Comparison of ENCODE assay signal across 8 cellular contexts in the genomic region with DNA sequence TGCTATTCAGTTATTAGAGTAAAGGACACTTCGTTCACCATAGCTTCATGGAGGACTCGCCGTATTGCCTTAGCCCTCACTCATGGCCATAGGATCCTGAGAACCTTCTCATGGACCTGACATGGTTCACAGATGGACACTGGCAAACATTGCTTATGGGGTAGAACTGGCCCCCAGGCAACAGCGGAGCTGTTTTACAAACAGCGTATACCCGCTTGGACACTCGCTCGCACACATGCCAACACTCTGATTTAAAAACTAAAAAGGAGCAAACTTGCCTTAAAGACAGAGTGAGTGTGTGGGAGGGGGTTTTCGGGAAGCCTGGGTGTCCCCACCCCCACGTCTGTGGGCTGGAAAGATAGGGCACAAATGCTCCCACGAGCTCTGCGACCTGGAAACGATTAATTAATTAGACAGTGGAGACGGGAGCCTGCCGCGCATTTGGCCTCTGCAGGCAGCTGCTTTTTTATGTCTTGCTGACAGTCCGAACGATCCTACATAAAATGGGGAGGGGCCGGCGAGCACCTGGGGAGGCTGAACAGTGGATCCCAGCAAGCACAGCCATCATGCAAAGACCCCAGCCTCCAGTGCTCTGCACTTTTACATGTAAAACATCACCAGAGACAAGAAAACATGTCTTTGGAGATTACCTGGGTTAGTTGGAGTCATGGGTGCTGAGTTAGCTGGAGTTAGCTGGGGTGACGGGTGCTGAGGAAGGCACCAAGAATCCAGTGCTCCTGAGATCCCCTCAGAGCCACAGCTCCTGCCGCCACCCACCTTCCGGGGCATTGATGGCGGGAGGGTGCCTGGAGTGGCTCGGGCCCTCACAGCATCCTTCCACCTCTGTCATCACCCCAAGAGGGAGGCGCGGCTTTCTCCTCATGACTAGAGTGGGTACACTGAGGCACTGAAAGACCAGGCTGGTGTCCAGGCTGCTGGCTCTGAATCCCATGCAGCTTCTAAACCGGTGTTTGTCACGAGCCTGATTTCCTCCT.
DNase-seq lines count a peak whose midpoint lies in the region; ATAC-seq and TF ChIP-seq lines count a peak whose summit lies in the region.
"Not testable (repeated sequence)": the region's sequence is repeated elsewhere in the genome, so short reads cannot be mapped to it uniquely, and the experiment has no call there.

No MANE protein-coding gene starts in this region.

- H3K9me3 ChIP-seq in IMR-90 (ENCODE audit: control insufficient read depth, insufficient read depth, low read length); breast epithelium; fibroblast of lung (ENCODE audit: control insufficient read depth, insufficient read depth, low read depth, low read length); sigmoid colon: not testable (repeated sequence)

- not testable (repeated sequence) for H3K27me3 Mint-ChIP-seq in natural killer cell (ENCODE audit: low read depth in 2 of 2); type B pancreatic cell

- H2AFZ ChIP-seq in ACC112 (ENCODE audit: low read length, unreplicated experiment) (peak overlapping the region; percentile 48), fibroblast of lung (ENCODE audit: low read length) (peak overlapping the region; percentile 59)
- not testable (repeated sequence) for H2AFZ ChIP-seq in IMR-90 (replicated peaks; ENCODE audit: low read length, poor library complexity)

- H3K4ac ChIP-seq in IMR-90 (ENCODE audit: low read depth, low read length), result peak overlapping the region; percentile 95

- H3K27me3 ChIP-seq in ACC112 (ENCODE audit: insufficient read depth, low read length); IMR-90 (ENCODE audit: control insufficient read depth, insufficient read depth, low read length); breast epithelium; fibroblast of lung (ENCODE audit: control insufficient read depth, insufficient read depth, low read length); sigmoid colon: not testable (repeated sequence)

- not testable (repeated sequence) for TF ChIP-seq RAD21 in IMR-90 (IDR thresholded peaks at IDR 0.05; ENCODE audit: low read length)

- H3K4me3 ChIP-seq in ACC112 (ENCODE audit: low read depth, low read length); IMR-90 (ENCODE audit: insufficient read depth, low read depth, low read length); breast epithelium; fibroblast of lung (replicated peaks in 1 of 4; ENCODE audit: control extremely low read depth in 1 of 4, insufficient read depth in 1 of 4, low read depth in 3 of 4, low read length in 4 of 4); sigmoid colon: not testable (repeated sequence)

- H3K4me2 ChIP-seq in IMR-90 (ENCODE audit: low read depth, low read length), result not testable (repeated sequence)
- peak overlapping the region; percentile 64 for H3K4me2 ChIP-seq in fibroblast of lung (ENCODE audit: extremely low read depth, insufficient read depth, low read length)

- dilution Hi-C loops in IMR-90 (cut with HindIII; ENCODE audit: low sequenced_read_pairs, unreplicated experiment), result not testable (repeated sequence)

- not testable (repeated sequence) for TF ChIP-seq POLR2A in IMR-90 (IDR thresholded peaks at IDR 0.05; ENCODE audit: low read depth, low read length); breast epithelium (IDR thresholded peaks at IDR 0.05); sigmoid colon (IDR thresholded peaks at IDR 0.05)

- peak overlapping the region; percentile 23; the same call in 1 of the 2 replicates for H3K23ac ChIP-seq in IMR-90 (ENCODE audit: low read depth, low read length)

- H3K27ac ChIP-seq in ACC112 (ENCODE audit: low read depth, low read length) (peak overlapping the region; percentile 75), IMR-90 (ENCODE audit: insufficient read depth, low read length) (peak overlapping the region; percentile 87; the same call in 1 of the 2 replicates), breast epithelium (peak overlapping the region; percentile 48 to 82), fibroblast of lung (ENCODE audit: insufficient read depth, low read length) (peak overlapping the region; percentile 32), sigmoid colon (peak overlapping the region in 3 of 4 donors; percentile 38 to 39 (median 39))

- TF ChIP-seq EP300 in sigmoid colon (IDR thresholded peaks at IDR 0.05), result not testable (repeated sequence)

- peak overlapping the region; percentile 67 for H3K18ac ChIP-seq in IMR-90 (ENCODE audit: low read depth, low read length)

- not testable (repeated sequence) for BruUV-seq in IMR-90 (replicated peaks; lab: Mats Ljungman, UMichigan)

- not testable (repeated sequence) for H3K36me3 ChIP-seq in ACC112 (ENCODE audit: insufficient read depth, low read length); IMR-90 (ENCODE audit: control insufficient read depth, insufficient read depth, low read length); breast epithelium; fibroblast of lung (ENCODE audit: control insufficient read depth, insufficient read depth, low read length); sigmoid colon

- H3K4me1 ChIP-seq in ACC112 (ENCODE audit: control insufficient read depth, insufficient read depth, low read length, unreplicated experiment) (peaks cover 12% of the 10 kb centered on the region), IMR-90 (ENCODE audit: control insufficient read depth, insufficient read depth, low read length) (peaks cover 12% of the 10 kb centered on the region)
- not testable (repeated sequence) for H3K4me1 ChIP-seq in breast epithelium; fibroblast of lung (ENCODE audit: control insufficient read depth, extremely low read depth, insufficient read depth, low read length); sigmoid colon

- peak overlapping the region; percentile 97 for H2BK120ac ChIP-seq in IMR-90 (ENCODE audit: low read depth, low read length)

- H3K4me3 Mint-ChIP-seq in natural killer cell, type B pancreatic cell: not testable (repeated sequence)

- peak overlapping the region; percentile 91 for H3K14ac ChIP-seq in IMR-90 (replicated peaks; ENCODE audit: low read depth, low read length)

- ATAC-seq in IMR-90 (ENCODE audit: low read depth); natural killer cell: not testable (repeated sequence)

- in situ Hi-C loops in IMR-90 (cut with MboI; ENCODE audit: low sequenced_read_pairs), result not testable (repeated sequence)

- H3K27ac Mint-ChIP-seq in natural killer cell (peak overlapping the region; percentile 75 to 78), type B pancreatic cell (peak overlapping the region; percentile 6)

- not testable (repeated sequence) for TF ChIP-seq CTCF in IMR-90 (conservative IDR thresholded peaks at IDR 0.05; ENCODE audit: low read depth, low read length); breast epithelium (IDR thresholded peaks at IDR 0.05); fibroblast of lung (conservative IDR thresholded peaks at IDR 0.05 in 1 of 2, IDR thresholded peaks at IDR 0.05 in 1 of 2; ENCODE audit: low read depth in 1 of 2, low read length in 2 of 2); natural killer cell (IDR thresholded peaks at IDR 0.05); sigmoid colon (IDR thresholded peaks at IDR 0.05); type B pancreatic cell (conservative IDR thresholded peaks at IDR 0.05)

- H2BK5ac ChIP-seq in IMR-90 (ENCODE audit: low read depth, low read length, poor library complexity, severe bottlenecking), result not testable (repeated sequence)

- not testable (repeated sequence) for H3K79me2 ChIP-seq in ACC112 (ENCODE audit: control insufficient read depth, insufficient read depth, low read length, unreplicated experiment); fibroblast of lung (ENCODE audit: control insufficient read depth, insufficient read depth, low read length)

- H2AK9ac ChIP-seq in IMR-90 (replicated peaks; ENCODE audit: low read depth, low read length, poor library complexity), result not testable (repeated sequence)

- H3K9me3 Mint-ChIP-seq in natural killer cell, type B pancreatic cell: not testable (repeated sequence)

- not testable (repeated sequence) for H3K9me1 ChIP-seq in IMR-90 (ENCODE audit: insufficient read depth, low read length)

- H2AK5ac ChIP-seq in IMR-90 (ENCODE audit: low read depth, low read length), result peak overlapping the region; percentile 99

- not testable (repeated sequence) for H3K36me3 Mint-ChIP-seq in natural killer cell, type B pancreatic cell

- not testable (repeated sequence) for H4K20me1 ChIP-seq in IMR-90 (ENCODE audit: insufficient read depth, low read length); fibroblast of lung (ENCODE audit: control insufficient read depth, extremely low read depth, insufficient read depth, low read length)

- H3K9ac ChIP-seq in IMR-90 (ENCODE audit: low read depth, low read length) (peak overlapping the region; percentile 50; the same call in 1 of the 2 replicates), fibroblast of lung (ENCODE audit: insufficient read depth, low read length) (peak overlapping the region; percentile 7)

- 63% methylated on average over 8 of the region's 29 CpGs; no CpG with 5 or more reads in 1 of the 2 experiments for WGBS in IMR-90 (ENCODE audit: extremely low coverage in 2 of 2, insufficient read length in 1 of 2), 2 experiments
- WGBS in sigmoid colon, 2 donors, result 82 to 87% methylated on average over 29 of the region's 29 CpGs

- intact Hi-C loops in IMR-90 (cut with micrococcal nuclease); natural killer cell (cut with micrococcal nuclease); sigmoid colon (cut with DNase I): not testable (repeated sequence)
- intact Hi-C loops in breast epithelium (cut with DNase I; ENCODE audit: low total_unique reads), result loop anchor here (10.0 kb wide), 1 partner anchor 1734 kb away; the partner anchor contains the start of gene STX4

- H3K79me1 ChIP-seq in IMR-90 (ENCODE audit: low read depth in 1 of 2, low read length in 2 of 2), result not testable (repeated sequence)

- H2BK20ac ChIP-seq in IMR-90 (ENCODE audit: low read depth, low read length), result peak overlapping the region; percentile 90

- peak overlapping the region; percentile 78 to 88; a peak in 3 of 4 replicates for H4K8ac ChIP-seq in IMR-90 (ENCODE audit: low read depth in 2 of 2, low read length in 2 of 2)

- H3K4me1 Mint-ChIP-seq in natural killer cell (peaks cover 12 to 28% of the 10 kb centered on the region in 2 donors), type B pancreatic cell (ENCODE audit: unreplicated experiment) (peaks cover 11% of the 10 kb centered on the region)

- POLR2A ChIA-PET in IMR-90 (lab: Charles Lee; ENCODE audit: unreplicated experiment), result not testable (repeated sequence)

- DNase-seq in IMR-90; breast epithelium (ENCODE audit: low spot score in 2 of 2); fibroblast of lung (ENCODE audit: low read depth in 2 of 2); natural killer cell; sigmoid colon; type B pancreatic cell (ENCODE audit: extremely low spot score, unreplicated experiment): not testable (repeated sequence)
- DNase-seq in left kidney (ENCODE audit: low read depth, low spot score), result peak; percentile 58

- H2BK15ac ChIP-seq in IMR-90 (ENCODE audit: low read depth, low read length), result peak overlapping the region; percentile 100; the same call in 2 of the 3 replicates

- H4K5ac ChIP-seq in IMR-90 (ENCODE audit: low read depth, low read length), result peak overlapping the region; percentile 83

- H3K56ac ChIP-seq in IMR-90 (ENCODE audit: extremely low read depth, insufficient read depth, low read length), result peak overlapping the region; percentile 16; the same call in 1 of the 2 replicates

- CTCF ChIA-PET in IMR-90 (lab: Yijun Ruan, JAX), result not testable (repeated sequence)

- H4K91ac ChIP-seq in IMR-90 (ENCODE audit: insufficient read depth, low read depth, low read length), result peak overlapping the region; percentile 94

Comparison
In these comparisons a context has a peak if more than half of its experiments do, and no peak if none do; other contexts are left out.
1. H3K27ac ChIP-seq: peak in every context shown above with its lines; median percentile 87 in IMR-90; 75 in ACC112; 65 in breast epithelium; 39 in sigmoid colon; 32 in fibroblast of lung.